In the genomic region with DNA sequence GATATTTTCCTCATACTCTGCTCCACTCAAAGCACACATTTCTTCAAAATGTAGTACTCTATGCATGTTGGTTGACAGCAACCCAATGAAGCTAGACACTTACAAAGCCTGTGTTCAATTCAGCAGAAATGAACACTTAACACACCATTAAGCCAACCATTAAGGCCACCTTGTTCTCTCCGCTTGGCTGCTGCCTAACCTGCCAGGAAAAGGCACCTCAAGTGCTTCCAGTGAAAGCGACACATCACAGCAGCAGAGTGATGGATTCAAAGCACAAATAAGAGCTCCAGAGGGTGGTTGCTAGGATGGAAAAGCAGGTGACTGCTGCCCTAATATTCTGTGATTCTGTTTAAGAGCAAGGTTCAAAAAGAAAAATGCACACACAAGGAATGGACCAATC, we compare ENCODE assay signal across 19 cellular contexts.
DNase-seq lines count a peak whose midpoint lies in the region; ATAC-seq and TF ChIP-seq lines count a peak whose summit lies in the region.
"Had no signal": no experiment of that assay in that cellular context is flagged by ENCODE, and none has a peak within 500 bp of the region (broad histone marks: within the 10 kb centered on the region; RNA-seq: fewer than 3 reads in every experiment).

No MANE protein-coding gene starts in this region.

- H3K36me3 Mint-ChIP-seq in naive thymus-derived CD4-positive, alpha-beta T cell = no peaks in the 10 kb centered on the region
- H3K36me3 Mint-ChIP-seq: naive B cell had no signal

- no peak for TF ChIP-seq POLR2A in thyroid gland (IDR thresholded peaks at IDR 0.05)

- ATAC-seq in naive thymus-derived CD4-positive, alpha-beta T cell = no peak
- no peak for ATAC-seq in GM21390 (IDR thresholded peaks at IDR 0.05; ENCODE audit: unreplicated experiment)
- ATAC-seq: activated CD4-positive, CD25-positive, alpha-beta regulatory T cell treated with anti-CD3 and anti-CD28 coated beads, Interleukin-2, amount 50 U/mL, for 24 hours; activated T-helper 17 cell treated with anti-CD3 and anti-CD28 coated beads, Interleukin-2, amount 50 U/mL, for 72 hours; psoas muscle had no signal

- CTCF ChIA-PET in naive thymus-derived CD4-positive, alpha-beta T cell (lab: Charles Lee) = no interaction called here

- H3K4me1 ChIP-seq in thyroid gland (no peaks in the 10 kb centered on the region), BE2C (no peaks in the 10 kb centered on the region)
- H3K4me1 ChIP-seq in naive thymus-derived CD4-positive, alpha-beta T cell (ENCODE audit: control insufficient read depth in 2 of 2, insufficient read depth in 2 of 2, low read length in 2 of 2) = no peaks in the 10 kb centered on the region
- H3K4me1 ChIP-seq: Caco-2, psoas muscle had no signal

- H3K36me3 ChIP-seq in thyroid gland = no peaks in the 10 kb centered on the region
- no peaks in the 10 kb centered on the region for H3K36me3 ChIP-seq in naive thymus-derived CD4-positive, alpha-beta T cell (ENCODE audit: control insufficient read depth in 2 of 3, insufficient read depth in 3 of 3, low read length in 3 of 3)
- no peaks in the 10 kb centered on the region for H3K36me3 ChIP-seq in BE2C
- H3K36me3 ChIP-seq: adrenal gland, thoracic aorta had no signal

- H3K4me1 Mint-ChIP-seq in naive thymus-derived CD4-positive, alpha-beta T cell = no peaks in the 10 kb centered on the region
- H3K4me1 Mint-ChIP-seq: activated T-helper 17 cell treated with anti-CD3 and anti-CD28 coated beads, Interleukin-2, amount 50 U/mL, for 72 hours; naive B cell had no signal

- no peaks in the 10 kb centered on the region for H3K9me3 Mint-ChIP-seq in naive thymus-derived CD4-positive, alpha-beta T cell
- H3K9me3 Mint-ChIP-seq: activated T-helper 17 cell treated with anti-CD3 and anti-CD28 coated beads, Interleukin-2, amount 50 U/mL, for 72 hours; naive B cell had no signal

- POLR2A ChIA-PET in naive thymus-derived CD4-positive, alpha-beta T cell (lab: Charles Lee) = no interaction called here

- H3K4me3 Mint-ChIP-seq in naive thymus-derived CD4-positive, alpha-beta T cell = no peak overlapping the region
- H3K4me3 Mint-ChIP-seq: activated T-helper 17 cell treated with anti-CD3 and anti-CD28 coated beads, Interleukin-2, amount 50 U/mL, for 72 hours; naive B cell had no signal

- 29 to 64% methylated on average over 2 of the region's 2 CpGs for WGBS in thyroid gland, 2 donors

- no peak for TF ChIP-seq CTCF in thyroid gland (IDR thresholded peaks at IDR 0.05)
- TF ChIP-seq CTCF in BE2C (IDR thresholded peaks at IDR 0.05; ENCODE audit: low read depth, low read length) = no peak

- H3K27me3 ChIP-seq in thyroid gland = no peaks in the 10 kb centered on the region
- no peaks in the 10 kb centered on the region for H3K27me3 ChIP-seq in naive thymus-derived CD4-positive, alpha-beta T cell (ENCODE audit: control insufficient read depth in 2 of 2, insufficient read depth in 2 of 2, low read length in 2 of 2)
- no peaks in the 10 kb centered on the region for H3K27me3 ChIP-seq in BE2C
- H3K27me3 ChIP-seq: adrenal gland had no signal

- H3K27ac ChIP-seq in thyroid gland = peak overlapping the region in 1 of 3 donors; percentile 50
- no peak overlapping the region for H3K27ac ChIP-seq in naive thymus-derived CD4-positive, alpha-beta T cell (ENCODE audit: low read depth, low read length)
- H3K27ac ChIP-seq: adrenal gland, psoas muscle, thoracic aorta had no signal

- H3K9me3 ChIP-seq in thyroid gland = no peaks in the 10 kb centered on the region
- no peaks in the 10 kb centered on the region for H3K9me3 ChIP-seq in naive thymus-derived CD4-positive, alpha-beta T cell (ENCODE audit: control insufficient read depth in 2 of 3, low read length in 3 of 3)
- H3K9me3 ChIP-seq in BE2C = no peaks in the 10 kb centered on the region
- H3K9me3 ChIP-seq: adrenal gland, Caco-2, psoas muscle, thoracic aorta had no signal

- no peak overlapping the region for H3K4me3 ChIP-seq in thyroid gland (replicated peaks in 1 of 3)
- H3K4me3 ChIP-seq in naive thymus-derived CD4-positive, alpha-beta T cell (ENCODE audit: low read length) = no peak overlapping the region
- no peak overlapping the region for H3K4me3 ChIP-seq in BE2C (ENCODE audit: low read depth, low read length)
- H3K4me3 ChIP-seq: adrenal gland, psoas muscle, thoracic aorta had no signal

- H3K27me3 Mint-ChIP-seq in naive thymus-derived CD4-positive, alpha-beta T cell = no peaks in the 10 kb centered on the region
- H3K27me3 Mint-ChIP-seq: activated T-helper 17 cell treated with anti-CD3 and anti-CD28 coated beads, Interleukin-2, amount 50 U/mL, for 72 hours had no signal

- intact Hi-C loops in thyroid gland (cut with DNase I) = no loop called here
- intact Hi-C loops in naive thymus-derived CD4-positive, alpha-beta T cell (cut with micrococcal nuclease) = no loop called here

- no peak overlapping the region for H3K27ac Mint-ChIP-seq in naive thymus-derived CD4-positive, alpha-beta T cell
- H3K27ac Mint-ChIP-seq: activated T-helper 17 cell treated with anti-CD3 and anti-CD28 coated beads, Interleukin-2, amount 50 U/mL, for 72 hours; naive B cell had no signal

- DNase-seq in NCI-H1092 (lab: John Stamatoyannopoulos, UW) = peak; percentile 98
- peak; percentile 99 for DNase-seq in NCI-H2107 treated with DMSO at 0.1 percent for 48 hours (lab: John Stamatoyannopoulos, UW; ENCODE audit: unreplicated experiment)
- peak; percentile 36 for DNase-seq in SHP77 treated with DMSO at 0.1 percent for 48 hours (lab: John Stamatoyannopoulos, UW)
- DNase-seq in thyroid gland = peak; percentile 91 to 92
- no peak for DNase-seq in naive thymus-derived CD4-positive, alpha-beta T cell
- DNase-seq in BE2C = no peak
- no peak for DNase-seq in dedifferentiated amniotic fluid mesenchymal stem cell (ENCODE audit: extremely low spot score)
- DNase-seq: Caco-2; effector CD8-positive, alpha-beta T cell; H7; islet precursor cell; naive B cell; OCI-M1; psoas muscle had no signal

Comparison
In these comparisons a context has a peak if more than half of its experiments do, and no peak if none do; other contexts are left out.
1. DNase-seq: peak in NCI-H1092 (single experiment), NCI-H2107 treated with DMSO at 0.1 percent for 48 hours (single experiment), SHP77 treated with DMSO at 0.1 percent for 48 hours (single experiment) and thyroid gland (2 of 2); none in naive thymus-derived CD4-positive, alpha-beta T cell (0 of 9), BE2C (single experiment) and dedifferentiated amniotic fluid mesenchymal stem cell (single experiment).